In genomic region chr2:136424112-136424511, GRCh38 we compare ENCODE assay signal across 10 cellular contexts.
DNase-seq lines count a peak whose midpoint lies in the region; ATAC-seq lines count a peak whose summit lies in the region.
"Had no signal": no experiment of that assay in that cellular context is flagged by ENCODE, and none has a peak within 500 bp of the region (broad histone marks: within the 10 kb centered on the region; RNA-seq: fewer than 3 reads in every experiment).

No MANE protein-coding gene starts in this region.

- H4K20me1 ChIP-seq in BLaER1 treated with 17β-estradiol and CSF1 and Interleukin-3, amounts not matched to agents 10 nM and 100 nM = no peaks in the 10 kb centered on the region

- H3K4me2 ChIP-seq in BLaER1 treated with 17β-estradiol and CSF1 and Interleukin-3, amounts not matched to agents 10 nM and 100 nM = peak overlapping the region in 9 of 11 experiments; percentile 63 to 81 (median 70); a peak in 13 of 22 replicates

- H3K4me1 Mint-ChIP-seq in activated T-helper 17 cell treated with anti-CD3 and anti-CD28 coated beads, Interleukin-2, amount 50 U/mL, for 72 hours = peaks cover 9% of the 10 kb centered on the region
- H3K4me1 Mint-ChIP-seq in natural killer cell treated with Interleukin-12 subunit alpha and Interleukin-12 subunit beta and Interleukin-15 and Interleukin-18, amount 100 ng/mL, for 72 hours (ENCODE audit: low read depth in 2 of 2) = peaks cover 12 to 16% of the 10 kb centered on the region in 2 donors

- peak overlapping the region; percentile 83 for H3K4me3 Mint-ChIP-seq in activated T-helper 17 cell treated with anti-CD3 and anti-CD28 coated beads, Interleukin-2, amount 50 U/mL, for 72 hours
- peak overlapping the region; percentile 86 for H3K4me3 Mint-ChIP-seq in natural killer cell treated with Interleukin-12 subunit alpha and Interleukin-12 subunit beta and Interleukin-15 and Interleukin-18, amount 100 ng/mL, for 72 hours

- no peaks in the 10 kb centered on the region for H3K36me3 Mint-ChIP-seq in activated T-helper 17 cell treated with anti-CD3 and anti-CD28 coated beads, Interleukin-2, amount 50 U/mL, for 72 hours (ENCODE audit: low read depth)
- no peaks in the 10 kb centered on the region for H3K36me3 Mint-ChIP-seq in natural killer cell treated with Interleukin-12 subunit alpha and Interleukin-12 subunit beta and Interleukin-15 and Interleukin-18, amount 100 ng/mL, for 72 hours

- no peak overlapping the region for H3K9ac ChIP-seq in BLaER1 treated with 17β-estradiol and CSF1 and Interleukin-3, amounts not matched to agents 10 nM and 100 nM

- peaks cover 0 to 5% (median 0%) of the 10 kb centered on the region in 10 experiments; a peak in 3 of 20 replicates for H3K4me1 ChIP-seq in BLaER1 treated with 17β-estradiol and CSF1 and Interleukin-3, amounts not matched to agents 10 nM and 100 nM

- no peak for DNase-seq in Jurkat, Clone E6-1 (ENCODE audit: low read depth, low spot score)
- no peak for DNase-seq in natural killer cell treated with Interleukin-12 subunit alpha and Interleukin-12 subunit beta and Interleukin-15 and Interleukin-18, amount 100 ng/mL, for 72 hours (ENCODE audit: low spot score)
- no peak for DNase-seq in AML-193 (lab: John Stamatoyannopoulos, UW)
- no peak for DNase-seq in iPS-NIHi11 (ENCODE audit: low spot score)
- no peak for DNase-seq in AG08396 (ENCODE audit: low spot score)
- no peak for DNase-seq in LoVo (ENCODE audit: low spot score)

- H3K9me3 ChIP-seq in BLaER1 treated with 17β-estradiol and CSF1 and Interleukin-3, amounts not matched to agents 10 nM and 100 nM (replicated peaks in 1 of 11) = peaks cover 0 to 12% (median 0%) of the 10 kb centered on the region in 11 experiments; a peak in 6 of 22 replicates
- H3K9me3 ChIP-seq: gastroesophageal sphincter had no signal

- H3K27me3 Mint-ChIP-seq in activated T-helper 17 cell treated with anti-CD3 and anti-CD28 coated beads, Interleukin-2, amount 50 U/mL, for 72 hours = peaks cover 28% of the 10 kb centered on the region
- peaks cover 39 to 42% of the 10 kb centered on the region in 2 donors for H3K27me3 Mint-ChIP-seq in natural killer cell treated with Interleukin-12 subunit alpha and Interleukin-12 subunit beta and Interleukin-15 and Interleukin-18, amount 100 ng/mL, for 72 hours

- H3K27ac ChIP-seq in BLaER1 treated with 17β-estradiol and CSF1 and Interleukin-3, amounts not matched to agents 10 nM and 100 nM = no peak overlapping the region
- H3K27ac ChIP-seq: gastroesophageal sphincter had no signal

- H3K36me3 ChIP-seq in BLaER1 treated with 17β-estradiol and CSF1 and Interleukin-3, amounts not matched to agents 10 nM and 100 nM = no peaks in the 10 kb centered on the region
- H3K36me3 ChIP-seq: gastroesophageal sphincter had no signal

- H3K4me3 ChIP-seq in BLaER1 treated with 17β-estradiol and CSF1 and Interleukin-3, amounts not matched to agents 10 nM and 100 nM = peak overlapping the region in 1 of 10 experiments; percentile 62; a peak in 3 of 20 replicates
- peak overlapping the region; percentile 50 for H3K4me3 ChIP-seq in Jurkat, Clone E6-1 (ENCODE audit: low read length)

- H3K9me3 Mint-ChIP-seq in activated T-helper 17 cell treated with anti-CD3 and anti-CD28 coated beads, Interleukin-2, amount 50 U/mL, for 72 hours = no peaks in the 10 kb centered on the region
- no peaks in the 10 kb centered on the region for H3K9me3 Mint-ChIP-seq in natural killer cell treated with Interleukin-12 subunit alpha and Interleukin-12 subunit beta and Interleukin-15 and Interleukin-18, amount 100 ng/mL, for 72 hours
- H3K9me3 Mint-ChIP-seq: dendritic cell treated with granulocyte-macrophage colony-stimulating factor and Interleukin-4, amounts not matched to agents 40 ng/mL and 50 ng/mL, for 4 days had no signal

- ATAC-seq in activated T-helper 17 cell treated with anti-CD3 and anti-CD28 coated beads, Interleukin-2, amount 50 U/mL, for 72 hours (replicated peaks) = peak; percentile 31
- peak in 1 of 2 donors; percentile 18 for ATAC-seq in natural killer cell treated with Interleukin-12 subunit alpha and Interleukin-12 subunit beta and Interleukin-15 and Interleukin-18, amount 100 ng/mL, for 72 hours

- peak overlapping the region; percentile 61 for H3K27ac Mint-ChIP-seq in activated T-helper 17 cell treated with anti-CD3 and anti-CD28 coated beads, Interleukin-2, amount 50 U/mL, for 72 hours
- peak overlapping the region in 1 of 2 donors; percentile 26 for H3K27ac Mint-ChIP-seq in natural killer cell treated with Interleukin-12 subunit alpha and Interleukin-12 subunit beta and Interleukin-15 and Interleukin-18, amount 100 ng/mL, for 72 hours
- H3K27ac Mint-ChIP-seq: dendritic cell treated with granulocyte-macrophage colony-stimulating factor and Interleukin-4, amounts not matched to agents 40 ng/mL and 50 ng/mL, for 4 days had no signal

- peaks cover 0 to 10% (median 5%) of the 10 kb centered on the region in 11 experiments; a peak in 6 of 22 replicates for H3K27me3 ChIP-seq in BLaER1 treated with 17β-estradiol and CSF1 and Interleukin-3, amounts not matched to agents 10 nM and 100 nM
